ENCODE assay signal across 1 cellular context in genomic region chr7:2693420-2694121, GRCh38.
A peak's percentile ranks its signal among the peaks of the same experiment; 100 is the strongest.
TF ChIP-seq lines count a peak whose summit lies in the region.

No MANE protein-coding gene starts in this region.

TF ChIP-seq in K562, 482 proteins besides CTCF, POLR2A, EP300 and RAD21 (continued from another document):
- peak; percentile 78 for TF ChIP-seq ZNF592 (IDR thresholded peaks at IDR 0.05)
- peak; percentile 90 for TF ChIP-seq ATF7 (IDR thresholded peaks at IDR 0.05)
- peak; percentile 78; the same call in 1 of the 2 replicates for TF ChIP-seq BACH1 (tag; IDR thresholded peaks at IDR 0.05)
- TF ChIP-seq CEBPB (tag; IDR thresholded peaks at IDR 0.05) = peak; percentile 76
- TF ChIP-seq ZNF584 (CRISPR knock-in tag; IDR thresholded peaks at IDR 0.05; ENCODE audit: low read depth) = peak; percentile 50; the same call in 1 of the 2 replicates
- TF ChIP-seq ZBTB33 (CRISPR knock-in tag; IDR thresholded peaks at IDR 0.05) = peak; percentile 81
- TF ChIP-seq EP400 (IDR thresholded peaks at IDR 0.05) = peak; percentile 77
- TF ChIP-seq POLR2G (IDR thresholded peaks at IDR 0.05; ENCODE audit: low read depth, low read length) = peak; percentile 38; the same call in 1 of the 2 replicates
- TF ChIP-seq ZNF175 (CRISPR knock-in tag; IDR thresholded peaks at IDR 0.05; ENCODE audit: low read depth) = peak; percentile 85
- TF ChIP-seq MLLT1 (IDR thresholded peaks at IDR 0.05) = peak in 1 of 2 experiments; percentile 72; a peak in 1 of 4 replicates
- peak; percentile 31 for TF ChIP-seq MEIS2 (IDR thresholded peaks at IDR 0.05; ENCODE audit: partially characterized antibody)
- peak; percentile 58; the same call in 1 of the 2 replicates for TF ChIP-seq ATF4 (CRISPR knock-in tag; IDR thresholded peaks at IDR 0.05)
- TF ChIP-seq CTBP1 (IDR thresholded peaks at IDR 0.05; ENCODE audit: borderline replicate concordance) = peak; percentile 59; the same call in 1 of the 2 replicates
TF ChIP-seq in K562: peak in this region for 33; not testable (repeated sequence) for 449.
